ENCODE assay signal across 1 cellular context in genomic region chr5:179612577-179613459, GRCh38.
TF ChIP-seq lines count a peak whose summit lies in the region.

No MANE protein-coding gene starts in this region.

TF ChIP-seq in K562, 482 proteins besides CTCF, POLR2A, EP300 and RAD21 (continued from another document and continues in another):
- TF ChIP-seq HDAC3 (IDR thresholded peaks at IDR 0.05; ENCODE audit: borderline replicate concordance, partially characterized antibody) = peak; percentile 36
- no peak for TF ChIP-seq CEBPZ (IDR thresholded peaks at IDR 0.05; ENCODE audit: borderline replicate concordance, low read depth, low read length)
- TF ChIP-seq RBFOX2 (IDR thresholded peaks at IDR 0.05; ENCODE audit: low read depth, low read length) = peak; percentile 39; the same call in 1 of the 2 replicates
- TF ChIP-seq BHLHE40 (IDR thresholded peaks at IDR 0.05; ENCODE audit: low read length) = no peak
- TF ChIP-seq HBP1 (CRISPR knock-in tag; IDR thresholded peaks at IDR 0.05) = no peak; the same call in 1 of the 2 replicates
- TF ChIP-seq ZNF175 (CRISPR knock-in tag; IDR thresholded peaks at IDR 0.05; ENCODE audit: low read depth) = no peak
- TF ChIP-seq ZKSCAN3 (CRISPR knock-in tag; IDR thresholded peaks at IDR 0.05) = no peak
- TF ChIP-seq NEUROD1 (IDR thresholded peaks at IDR 0.05; ENCODE audit: borderline replicate concordance, low read depth, low read length, partially characterized antibody) = no peak
- no peak for TF ChIP-seq ZBTB8A (IDR thresholded peaks at IDR 0.05; ENCODE audit: partially characterized antibody)
- no peak for TF ChIP-seq ZNF75A (CRISPR knock-in tag; IDR thresholded peaks at IDR 0.05)
- no peak for TF ChIP-seq KAT7 (CRISPR knock-in tag; IDR thresholded peaks at IDR 0.05; ENCODE audit: borderline replicate concordance)
- 0 out of 2 replicates have a peak, but pooled peaks have one; percentile 12 for TF ChIP-seq MEF2A (IDR thresholded peaks at IDR 0.05; ENCODE audit: control insufficient read depth, low read depth, low read length)
- peak; percentile 16 for TF ChIP-seq E2F8 (IDR thresholded peaks at IDR 0.05; ENCODE audit: low read depth, partially characterized antibody)
- no peak for TF ChIP-seq CREB3L1 (IDR thresholded peaks at IDR 0.05; ENCODE audit: borderline replicate concordance, low read depth)
- TF ChIP-seq SMC3 (conservative IDR thresholded peaks at IDR 0.05; ENCODE audit: insufficient read depth, low read depth, low read length) = no peak
- no peak for TF ChIP-seq NBN (IDR thresholded peaks at IDR 0.05; ENCODE audit: low read depth)
- TF ChIP-seq ZNF280A (IDR thresholded peaks at IDR 0.05; ENCODE audit: low read depth, partially characterized antibody) = no peak
- no peak for TF ChIP-seq FOS (IDR thresholded peaks at IDR 0.05; ENCODE audit: extremely low read depth, insufficient read length)
- TF ChIP-seq NFE2L1 (tag; IDR thresholded peaks at IDR 0.05; ENCODE audit: borderline replicate concordance, low read depth) = no peak
- TF ChIP-seq HDAC8 (tag; IDR thresholded peaks at IDR 0.05) = no peak
- no peak for TF ChIP-seq TEAD2 (tag; IDR thresholded peaks at IDR 0.05)
- no peak for TF ChIP-seq ZNF274 (IDR thresholded peaks at IDR 0.05; ENCODE audit: borderline replicate concordance, low read depth, low read length)
- no peak for TF ChIP-seq TAF1 (IDR thresholded peaks at IDR 0.05; ENCODE audit: control insufficient read depth, extremely low read depth, insufficient read depth, low read length, severe bottlenecking)
- no peak for TF ChIP-seq SNRNP70 (optimal IDR thresholded peaks at IDR 0.05; ENCODE audit: low read depth, low read length)
- TF ChIP-seq XRCC4 (IDR thresholded peaks at IDR 0.05; ENCODE audit: extremely low read depth, insufficient read depth, insufficient read length) = no peak
- TF ChIP-seq JUND (IDR thresholded peaks at IDR 0.05; ENCODE audit: borderline replicate concordance, low read depth, low read length) = no peak
- TF ChIP-seq JUND (tag; IDR thresholded peaks at IDR 0.05; ENCODE audit: borderline replicate concordance, low read depth, low read length) = no peak
- TF ChIP-seq MLX (CRISPR knock-in tag; conservative IDR thresholded peaks at IDR 0.05) = no peak
- peak; percentile 70 for TF ChIP-seq FOXM1 (IDR thresholded peaks at IDR 0.05; ENCODE audit: low read depth)
- no peak for TF ChIP-seq FOXM1 (CRISPR knock-in tag; IDR thresholded peaks at IDR 0.05; ENCODE audit: low read depth)
- TF ChIP-seq ZNF57 (CRISPR knock-in tag; IDR thresholded peaks at IDR 0.05) = no peak
- TF ChIP-seq ELK3 (CRISPR knock-in tag; IDR thresholded peaks at IDR 0.05) = no peak
- no peak for TF ChIP-seq BRD4 (IDR thresholded peaks at IDR 0.05)
- peak; percentile 93 for TF ChIP-seq ARID1B (IDR thresholded peaks at IDR 0.05)
- no peak for TF ChIP-seq HEY1 (CRISPR knock-in tag; IDR thresholded peaks at IDR 0.05; ENCODE audit: borderline replicate concordance)
- TF ChIP-seq SRSF3 (IDR thresholded peaks at IDR 0.05; ENCODE audit: insufficient read depth, low read length) = no peak
- TF ChIP-seq MTA2 (IDR thresholded peaks at IDR 0.05; ENCODE audit: low read depth) = peak; percentile 68
- no peak for TF ChIP-seq ETV1 (tag; conservative IDR thresholded peaks at IDR 0.05; ENCODE audit: low read depth)
- no peak for TF ChIP-seq TCFL5 (CRISPR knock-in tag; conservative IDR thresholded peaks at IDR 0.05)
- TF ChIP-seq NR1H2 (CRISPR knock-in tag; IDR thresholded peaks at IDR 0.05) = no peak
- TF ChIP-seq THAP12 (CRISPR knock-in tag; IDR thresholded peaks at IDR 0.05) = no peak
- TF ChIP-seq ZNF277 (CRISPR knock-in tag; IDR thresholded peaks at IDR 0.05; ENCODE audit: borderline replicate concordance) = no peak
- TF ChIP-seq FUS (optimal IDR thresholded peaks at IDR 0.05; ENCODE audit: low read depth, low read length) = no peak
- no peak for TF ChIP-seq CAMTA2 (CRISPR knock-in tag; conservative IDR thresholded peaks at IDR 0.05)
- TF ChIP-seq ELF4 (CRISPR knock-in tag; IDR thresholded peaks at IDR 0.05) = no peak
- no peak for TF ChIP-seq ZBTB43 (CRISPR knock-in tag; IDR thresholded peaks at IDR 0.05)
- TF ChIP-seq DACH1 (IDR thresholded peaks at IDR 0.05; ENCODE audit: partially characterized antibody) = peak; percentile 11
- TF ChIP-seq NFATC3 (IDR thresholded peaks at IDR 0.05) = no peak
